ENCODE assay signal across 1 cellular context in the genomic region with DNA sequence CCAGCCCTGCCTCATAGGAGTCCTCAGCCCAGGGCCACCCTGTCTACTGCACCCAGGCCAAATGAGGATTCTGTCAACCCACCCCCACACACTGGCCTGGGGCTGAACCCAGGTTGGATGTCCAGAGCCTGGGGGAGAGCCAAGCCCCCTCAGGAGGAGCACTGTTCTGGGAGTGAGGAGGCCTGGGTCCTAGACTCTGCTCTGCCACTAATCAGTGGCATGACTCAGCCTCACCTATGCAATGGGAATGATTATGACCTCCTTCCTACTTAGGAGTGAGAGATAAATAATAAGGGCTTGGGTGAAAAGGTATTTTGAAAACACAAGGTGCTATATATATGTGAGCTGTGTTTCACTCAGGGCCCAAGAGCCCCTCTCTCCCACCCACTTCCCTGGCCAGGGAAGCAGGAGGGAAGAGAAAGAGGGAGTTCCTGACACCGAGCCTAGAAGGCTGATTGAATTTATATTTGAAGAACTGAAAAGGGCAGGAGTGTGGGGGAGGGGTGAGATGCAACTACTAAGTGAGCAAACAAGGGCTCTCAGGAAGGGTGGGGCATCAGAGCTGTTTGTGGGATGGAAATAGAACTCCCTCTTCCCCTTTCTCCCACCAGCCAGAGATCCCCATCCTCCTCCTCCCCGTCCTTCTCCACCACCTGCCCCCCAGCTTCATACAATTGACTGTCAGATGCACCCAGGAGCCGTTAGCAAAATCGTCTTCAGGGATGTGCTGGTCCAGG.
TF ChIP-seq lines count a peak whose summit lies in the region.

No MANE protein-coding gene starts in this region.

TF ChIP-seq in GM12878, 131 proteins besides CTCF, POLR2A, EP300 and RAD21:
- no peak for TF ChIP-seq ATF7 (IDR thresholded peaks at IDR 0.05; ENCODE audit: low read depth)
- TF ChIP-seq SMAD5 (IDR thresholded peaks at IDR 0.05; ENCODE audit: low read depth) = no peak
- no peak for TF ChIP-seq MXI1 (IDR thresholded peaks at IDR 0.05; ENCODE audit: low read depth, low read length)
- TF ChIP-seq, protein P1, sequence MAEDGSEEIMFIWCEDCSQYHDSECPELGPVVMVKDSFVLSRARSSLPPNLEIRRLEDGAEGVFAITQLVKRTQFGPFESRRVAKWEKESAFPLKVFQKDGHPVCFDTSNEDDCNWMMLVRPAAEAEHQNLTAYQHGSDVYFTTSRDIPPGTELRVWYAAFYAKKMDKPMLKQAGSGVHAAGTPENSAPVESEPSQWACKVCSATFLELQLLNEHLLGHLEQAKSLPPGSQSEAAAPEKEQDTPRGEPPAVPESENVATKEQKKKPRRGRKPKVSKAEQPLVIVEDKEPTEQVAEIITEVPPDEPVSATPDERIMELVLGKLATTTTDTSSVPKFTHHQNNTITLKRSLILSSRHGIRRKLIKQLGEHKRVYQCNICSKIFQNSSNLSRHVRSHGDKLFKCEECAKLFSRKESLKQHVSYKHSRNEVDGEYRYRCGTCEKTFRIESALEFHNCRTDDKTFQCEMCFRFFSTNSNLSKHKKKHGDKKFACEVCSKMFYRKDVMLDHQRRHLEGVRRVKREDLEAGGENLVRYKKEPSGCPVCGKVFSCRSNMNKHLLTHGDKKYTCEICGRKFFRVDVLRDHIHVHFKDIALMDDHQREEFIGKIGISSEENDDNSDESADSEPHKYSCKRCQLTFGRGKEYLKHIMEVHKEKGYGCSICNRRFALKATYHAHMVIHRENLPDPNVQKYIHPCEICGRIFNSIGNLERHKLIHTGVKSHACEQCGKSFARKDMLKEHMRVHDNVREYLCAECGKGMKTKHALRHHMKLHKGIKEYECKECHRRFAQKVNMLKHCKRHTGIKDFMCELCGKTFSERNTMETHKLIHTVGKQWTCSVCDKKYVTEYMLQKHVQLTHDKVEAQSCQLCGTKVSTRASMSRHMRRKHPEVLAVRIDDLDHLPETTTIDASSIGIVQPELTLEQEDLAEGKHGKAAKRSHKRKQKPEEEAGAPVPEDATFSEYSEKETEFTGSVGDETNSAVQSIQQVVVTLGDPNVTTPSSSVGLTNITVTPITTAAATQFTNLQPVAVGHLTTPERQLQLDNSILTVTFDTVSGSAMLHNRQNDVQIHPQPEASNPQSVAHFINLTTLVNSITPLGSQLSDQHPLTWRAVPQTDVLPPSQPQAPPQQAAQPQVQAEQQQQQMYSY (CRISPR knock-in tag; IDR thresholded peaks at IDR 0.05) = no peak
- TF ChIP-seq, protein P2, sequence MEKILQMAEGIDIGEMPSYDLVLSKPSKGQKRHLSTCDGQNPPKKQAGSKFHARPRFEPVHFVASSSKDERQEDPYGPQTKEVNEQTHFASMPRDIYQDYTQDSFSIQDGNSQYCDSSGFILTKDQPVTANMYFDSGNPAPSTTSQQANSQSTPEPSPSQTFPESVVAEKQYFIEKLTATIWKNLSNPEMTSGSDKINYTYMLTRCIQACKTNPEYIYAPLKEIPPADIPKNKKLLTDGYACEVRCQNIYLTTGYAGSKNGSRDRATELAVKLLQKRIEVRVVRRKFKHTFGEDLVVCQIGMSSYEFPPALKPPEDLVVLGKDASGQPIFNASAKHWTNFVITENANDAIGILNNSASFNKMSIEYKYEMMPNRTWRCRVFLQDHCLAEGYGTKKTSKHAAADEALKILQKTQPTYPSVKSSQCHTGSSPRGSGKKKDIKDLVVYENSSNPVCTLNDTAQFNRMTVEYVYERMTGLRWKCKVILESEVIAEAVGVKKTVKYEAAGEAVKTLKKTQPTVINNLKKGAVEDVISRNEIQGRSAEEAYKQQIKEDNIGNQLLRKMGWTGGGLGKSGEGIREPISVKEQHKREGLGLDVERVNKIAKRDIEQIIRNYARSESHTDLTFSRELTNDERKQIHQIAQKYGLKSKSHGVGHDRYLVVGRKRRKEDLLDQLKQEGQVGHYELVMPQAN (conservative IDR thresholded peaks at IDR 0.05) = no peak
- no peak for TF ChIP-seq HDAC2 (IDR thresholded peaks at IDR 0.05)
- TF ChIP-seq ZNF207 (IDR thresholded peaks at IDR 0.05; ENCODE audit: borderline replicate concordance) = no peak
- TF ChIP-seq IRF5 (IDR thresholded peaks at IDR 0.05; ENCODE audit: borderline replicate concordance) = no peak
- TF ChIP-seq, protein P3, sequence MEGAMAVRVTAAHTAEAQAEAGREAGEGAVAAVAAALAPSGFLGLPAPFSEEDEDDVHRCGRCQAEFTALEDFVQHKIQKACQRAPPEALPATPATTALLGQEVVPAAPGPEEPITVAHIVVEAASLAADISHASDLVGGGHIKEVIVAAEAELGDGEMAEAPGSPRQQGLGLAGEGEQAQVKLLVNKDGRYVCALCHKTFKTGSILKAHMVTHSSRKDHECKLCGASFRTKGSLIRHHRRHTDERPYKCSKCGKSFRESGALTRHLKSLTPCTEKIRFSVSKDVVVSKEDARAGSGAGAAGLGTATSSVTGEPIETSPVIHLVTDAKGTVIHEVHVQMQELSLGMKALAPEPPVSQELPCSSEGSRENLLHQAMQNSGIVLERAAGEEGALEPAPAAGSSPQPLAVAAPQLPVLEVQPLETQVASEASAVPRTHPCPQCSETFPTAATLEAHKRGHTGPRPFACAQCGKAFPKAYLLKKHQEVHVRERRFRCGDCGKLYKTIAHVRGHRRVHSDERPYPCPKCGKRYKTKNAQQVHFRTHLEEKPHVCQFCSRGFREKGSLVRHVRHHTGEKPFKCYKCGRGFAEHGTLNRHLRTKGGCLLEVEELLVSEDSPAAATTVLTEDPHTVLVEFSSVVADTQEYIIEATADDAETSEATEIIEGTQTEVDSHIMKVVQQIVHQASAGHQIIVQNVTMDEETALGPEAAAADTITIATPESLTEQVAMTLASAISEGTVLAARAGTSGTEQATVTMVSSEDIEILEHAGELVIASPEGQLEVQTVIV (IDR thresholded peaks at IDR 0.05; ENCODE audit: borderline replicate concordance, partially characterized antibody) = no peak
- TF ChIP-seq CREB1 (IDR thresholded peaks at IDR 0.05; ENCODE audit: low read depth) = no peak
- TF ChIP-seq, protein P4, sequence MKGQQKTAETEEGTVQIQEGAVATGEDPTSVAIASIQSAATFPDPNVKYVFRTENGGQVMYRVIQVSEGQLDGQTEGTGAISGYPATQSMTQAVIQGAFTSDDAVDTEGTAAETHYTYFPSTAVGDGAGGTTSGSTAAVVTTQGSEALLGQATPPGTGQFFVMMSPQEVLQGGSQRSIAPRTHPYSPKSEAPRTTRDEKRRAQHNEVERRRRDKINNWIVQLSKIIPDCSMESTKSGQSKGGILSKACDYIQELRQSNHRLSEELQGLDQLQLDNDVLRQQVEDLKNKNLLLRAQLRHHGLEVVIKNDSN (IDR thresholded peaks at IDR 0.05; ENCODE audit: borderline replicate concordance, extremely low read length, insufficient read depth, low read depth, low read length) = no peak
- no peak for TF ChIP-seq E2F4 (IDR thresholded peaks at IDR 0.05; ENCODE audit: low read depth, low read length)
- TF ChIP-seq MTA3 (IDR thresholded peaks at IDR 0.05; ENCODE audit: borderline replicate concordance, low read length) = no peak
TF ChIP-seq in GM12878: peak in this region for 0.
